ENCODE assay signal across 8 cellular contexts in genomic region chr3:51966941-51967383, GRCh38. TPM values are rescaled to one million over a fixed set of nuclear protein-coding genes. Genes with fewer than 3 reads are reported as not detected.
DNase-seq lines count a peak whose midpoint lies in the region; ATAC-seq and TF ChIP-seq lines count a peak whose summit lies in the region.

No MANE protein-coding gene starts in this region.

- peaks cover 2% of the 10 kb centered on the region for H3K27me3 Mint-ChIP-seq in T-helper 2 cell treated with Interferon-gamma antibody and Interleukin-4, amounts not matched to agents 5 μg/mL and 100 μg/mL, for 36 hours (ENCODE audit: low read depth)

- ATAC-seq in HG03460 (IDR thresholded peaks at IDR 0.05; ENCODE audit: unreplicated experiment) (no peak), GM21825 (IDR thresholded peaks at IDR 0.05; ENCODE audit: unreplicated experiment) (no peak)

- H3K27ac ChIP-seq in PC-9 = no peak overlapping the region
- H3K27ac ChIP-seq in esophagus (ENCODE audit: low read depth in 2 of 2, low read length in 1 of 2) = peak overlapping the region; percentile 78 to 84
- H3K27ac ChIP-seq in osteoblast (ENCODE audit: low read depth, low read length) = no peak overlapping the region

- 4 to 6% methylated on average over 23 to 33 of the region's 33 CpGs for WGBS in esophagus, 2 donors

- peaks cover 8% of the 10 kb centered on the region for H3K4me1 Mint-ChIP-seq in T-helper 2 cell treated with Interferon-gamma antibody and Interleukin-4, amounts not matched to agents 5 μg/mL and 100 μg/mL, for 36 hours (ENCODE audit: low read depth)

- H3K9me3 Mint-ChIP-seq in T-helper 2 cell treated with Interferon-gamma antibody and Interleukin-4, amounts not matched to agents 5 μg/mL and 100 μg/mL, for 36 hours = no peaks in the 10 kb centered on the region

- H3K4me3 Mint-ChIP-seq in T-helper 2 cell treated with Interferon-gamma antibody and Interleukin-4, amounts not matched to agents 5 μg/mL and 100 μg/mL, for 36 hours = peak overlapping the region; percentile 82

- TF ChIP-seq CTCF in PC-9 (conservative IDR thresholded peaks at IDR 0.05) (no peak), osteoblast (IDR thresholded peaks at IDR 0.05; ENCODE audit: extremely low read depth, low read depth, low read length) (no peak)

- H3K36me3 ChIP-seq in PC-9 (ENCODE audit: low read depth) (no peaks in the 10 kb centered on the region), esophagus (ENCODE audit: control insufficient read depth in 2 of 2, insufficient read depth in 2 of 2, low read length in 1 of 2) (no peaks in the 10 kb centered on the region), osteoblast (ENCODE audit: insufficient read depth, low read length) (no peaks in the 10 kb centered on the region)

- POLR2A ChIA-PET in PC-9 (lab: Charles Lee; ENCODE audit: unreplicated experiment) = interaction anchor here (0.6 kb wide), 1 partner anchor 25 kb away, joined by 5 read pairs; no protein-coding TSS in a partner anchor

- no peaks in the 10 kb centered on the region; the same call in 1 of the 2 replicates for H3K79me2 ChIP-seq in PC-9 (ENCODE audit: low read depth)
- peaks cover 15% of the 10 kb centered on the region for H3K79me2 ChIP-seq in osteoblast (ENCODE audit: insufficient read depth, low read length)

- DNase-seq in T-helper 2 cell treated with Interferon-gamma antibody and Interleukin-4, amounts not matched to agents 5 μg/mL and 100 μg/mL, for 36 hours (ENCODE audit: low spot score) = no peak
- DNase-seq in T-helper 2 cell = no peak
- DNase-seq in PC-9 = no peak
- no peak for DNase-seq in osteoblast (ENCODE audit: insufficient read length, low spot score, missing footprints)
- no peak for DNase-seq in inferior parietal cortex (ENCODE audit: extremely low spot score)

- H3K4me1 ChIP-seq in PC-9 (replicated peaks; ENCODE audit: insufficient read depth) = peaks cover 4% of the 10 kb centered on the region; the same call in 1 of the 2 replicates
- peaks cover 5 to 13% of the 10 kb centered on the region in 2 donors for H3K4me1 ChIP-seq in esophagus (ENCODE audit: control insufficient read depth in 2 of 2, insufficient read depth in 2 of 2, low read length in 1 of 2)
- H3K4me1 ChIP-seq in osteoblast (ENCODE audit: insufficient read depth, low read length) = peaks cover 9% of the 10 kb centered on the region

- CTCF ChIA-PET in PC-9 (lab: Charles Lee) = interaction anchor here (0.6 kb wide), 2 partner anchors 311 to 380 kb away, joined by 3 to 7 read pairs; no protein-coding TSS in a partner anchor

- peaks cover 3% of the 10 kb centered on the region for H3K36me3 Mint-ChIP-seq in T-helper 2 cell treated with Interferon-gamma antibody and Interleukin-4, amounts not matched to agents 5 μg/mL and 100 μg/mL, for 36 hours (ENCODE audit: low read depth)

- H4K20me1 ChIP-seq in PC-9 (ENCODE audit: insufficient read depth) (no peaks in the 10 kb centered on the region), osteoblast (ENCODE audit: insufficient read depth, low read length) (peaks cover 23% of the 10 kb centered on the region)

- H3K9me2 ChIP-seq in PC-9 (ENCODE audit: insufficient read depth) = no peaks in the 10 kb centered on the region

- H3K27ac Mint-ChIP-seq in T-helper 2 cell treated with Interferon-gamma antibody and Interleukin-4, amounts not matched to agents 5 μg/mL and 100 μg/mL, for 36 hours = peak overlapping the region; percentile 59

- intact Hi-C loops in PC-9 (cut with micrococcal nuclease; ENCODE audit: unreplicated experiment) = no loop called here

- BruUV-seq in PC-9 (replicated peaks; lab: Mats Ljungman, UMichigan) = no TSS peak

- H3K9me3 ChIP-seq in PC-9 (ENCODE audit: insufficient read depth, low read depth) (no peaks in the 10 kb centered on the region), esophagus (ENCODE audit: control insufficient read depth in 2 of 2, insufficient read depth in 1 of 2, low read depth in 1 of 2, low read length in 1 of 2) (no peaks in the 10 kb centered on the region), osteoblast (ENCODE audit: low read depth, low read length) (no peaks in the 10 kb centered on the region)

- H3K4me2 ChIP-seq in PC-9 (peak overlapping the region; percentile 80), osteoblast (ENCODE audit: insufficient read depth, low read length) (peak overlapping the region; percentile 92)

- H3K4me3 ChIP-seq in PC-9 (peak overlapping the region; percentile 56; the same call in 1 of the 2 replicates), esophagus (ENCODE audit: low read depth in 1 of 2, low read length in 2 of 2) (peak overlapping the region; percentile 64 to 77), osteoblast (ENCODE audit: insufficient read depth, low read length) (peak overlapping the region; percentile 78)

- H3K27me3 ChIP-seq in PC-9 (ENCODE audit: insufficient read depth, low read depth) (no peaks in the 10 kb centered on the region), esophagus (ENCODE audit: control insufficient read depth in 1 of 2, insufficient read depth in 2 of 2, low read length in 2 of 2) (no peaks in the 10 kb centered on the region), osteoblast (ENCODE audit: insufficient read depth, low read length) (no peaks in the 10 kb centered on the region)

- peaks cover 23% of the 10 kb centered on the region for H3F3A ChIP-seq in PC-9 (ENCODE audit: insufficient read depth, low read depth)

- 0 out of 2 replicates have a peak overlapping the region, but pooled peaks have one; percentile 22 for H2AFZ ChIP-seq in PC-9
- peak overlapping the region; percentile 51 for H2AFZ ChIP-seq in osteoblast (ENCODE audit: low read length)

RNA-seq across cellular contexts. Expression of gene PCBP4, which starts 0.3 kb away (rescaled TPM):
- total RNA-seq in PC-9 (2021) (14.7 and 17.9 TPM in 2 replicates), osteoblast (19.7 and 22.4 TPM in 2 replicates)
- polyA plus RNA-seq in esophagus = 10 to 100 TPM; 11.7 to 18.7 TPM

RNA-seq across cellular contexts. Expression of gene ABHD14B, which starts 6.9 kb away (rescaled TPM):
- 63.2 and 64.4 TPM in 2 replicates for total RNA-seq in PC-9 (2021)
- polyA plus RNA-seq in esophagus = 10 to 100 TPM; 29.6 to 40.5 TPM
- 38.7 and 44.2 TPM in 2 replicates for total RNA-seq in osteoblast

RNA-seq across cellular contexts. Expression of gene ABHD14A, which starts 7.9 kb away (rescaled TPM):
- total RNA-seq in PC-9 (2021) (7.1 and 9.9 TPM in 2 replicates), osteoblast (16.5 and 18.8 TPM in 2 replicates)
- 10 to 100 TPM in 1 of 2 donors, 1 to 10 TPM in 1; 8.0 to 12.9 TPM for polyA plus RNA-seq in esophagus

RNA-seq across cellular contexts. Expression of gene GPR62, which starts 11.8 kb away (rescaled TPM):
- total RNA-seq in PC-9 (2021) (not detected in 2 replicates), osteoblast (under 0.01 TPM in 1 of 2 replicates, not detected in the other)
- polyA plus RNA-seq in esophagus = under 1 TPM; 0.05 to 0.06 TPM

RNA-seq across cellular contexts. Expression of gene ACY1, which starts 16.4 kb away (rescaled TPM):
- total RNA-seq in PC-9 (2021) (52.2 and 63.3 TPM in 2 replicates), osteoblast (35.7 and 37.6 TPM in 2 replicates)
- 10 to 100 TPM; 22.4 to 23.2 TPM for polyA plus RNA-seq in esophagus

Comparison
In these comparisons a context has a peak if more than half of its experiments do, and no peak if none do; other contexts are left out.
1. H3K27ac ChIP-seq: peak in esophagus (2 of 2); none in PC-9 (single experiment) and osteoblast (single experiment).
2. Peak in every context shown above with its lines, with median percentiles within 50 percentile points of each other: H3K4me3 ChIP-seq.